In the genomic region with DNA sequence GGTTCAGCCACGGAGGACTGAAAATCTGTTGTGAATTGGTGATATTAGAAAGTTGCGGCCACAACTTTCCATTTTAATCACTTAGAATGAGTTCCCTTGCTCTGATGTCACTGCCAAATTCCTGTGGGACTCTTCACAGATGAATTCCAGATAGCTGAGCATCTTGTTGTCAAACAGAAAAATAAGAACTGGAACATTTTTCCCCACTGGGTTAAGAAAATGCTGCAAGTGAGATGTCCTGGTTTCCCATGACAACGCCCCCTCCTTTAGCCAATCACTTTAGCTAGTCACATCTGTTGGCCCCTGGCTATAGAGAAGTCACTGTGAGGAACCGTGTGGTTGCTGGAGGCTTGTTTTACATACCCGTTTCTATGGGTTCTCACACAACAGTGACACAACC, we compare ENCODE assay signal across 11 cellular contexts.
DNase-seq lines count a peak whose midpoint lies in the region; TF ChIP-seq lines count a peak whose summit lies in the region.
"Had no signal": no experiment of that assay in that cellular context is flagged by ENCODE, and none has a peak within 500 bp of the region (broad histone marks: within the 10 kb centered on the region; RNA-seq: fewer than 3 reads in every experiment).

No MANE protein-coding gene starts in this region.

- DNase-seq in GM23248 (peak; percentile 96), T1000 (lab: John Stamatoyannopoulos, UW) (peak; percentile 74), islet precursor cell (peak; percentile 60), thyroid gland (no peak), NCI-H1048 (lab: John Stamatoyannopoulos, UW) (no peak)
- no peak for DNase-seq in activated CD4-positive, alpha-beta T cell treated with anti-CD3 and anti-CD28 coated beads for 4 hours
- DNase-seq in activated CD4-positive, alpha-beta T cell treated with anti-CD3 and anti-CD28 coated beads, Interleukin-2, amount 10 ng/mL, durations not matched to agents 24 days and 14 days, result no peak
- DNase-seq: DMS 273 treated with DMSO at 0.1 percent for 48 hours; NCI-H1694; stimulated activated naive CD4-positive, alpha-beta T cell had no signal

- in situ Hi-C loops in GM23248 (cut with MboI), result no loop called here

- no peak for TF ChIP-seq POLR2A in thyroid gland (IDR thresholded peaks at IDR 0.05)

- H3K9ac ChIP-seq in BLaER1, result no peak overlapping the region
- peak overlapping the region; percentile 67 for H3K9ac ChIP-seq in GM23248

- no peaks in the 10 kb centered on the region for H3K27me3 Mint-ChIP-seq in activated CD4-positive, alpha-beta T cell treated with anti-CD3 and anti-CD28 coated beads, Interleukin-2, amount 10 ng/mL, durations not matched to agents 24 days and 14 days

- no peaks in the 10 kb centered on the region for H3K4me1 Mint-ChIP-seq in activated CD4-positive, alpha-beta T cell treated with anti-CD3 and anti-CD28 coated beads, Interleukin-2, amount 10 ng/mL, durations not matched to agents 24 days and 14 days

- intact Hi-C loops in thyroid gland (cut with DNase I), result no loop called here
- intact Hi-C loops in activated CD4-positive, alpha-beta T cell treated with anti-CD3 and anti-CD28 coated beads, Interleukin-2, amount 10 ng/mL, durations not matched to agents 24 days and 14 days (cut with micrococcal nuclease), result no loop called here

- H3K36me3 ChIP-seq in BLaER1, result 0 out of 2 replicates have a peak, but pooled peaks cover 11% of the 10 kb centered on the region
- no peaks in the 10 kb centered on the region for H3K36me3 ChIP-seq in GM23248 (ENCODE audit: low read depth)
- no peaks in the 10 kb centered on the region for H3K36me3 ChIP-seq in thyroid gland

- peak overlapping the region; percentile 53 for H3K4me2 ChIP-seq in BLaER1
- peak overlapping the region; percentile 31 for H3K4me2 ChIP-seq in GM23248 (ENCODE audit: unreplicated experiment)

- H4K20me1 ChIP-seq in BLaER1 (no peaks in the 10 kb centered on the region), GM23248 (ENCODE audit: insufficient read depth) (no peaks in the 10 kb centered on the region)

- H3K9me3 Mint-ChIP-seq in activated CD4-positive, alpha-beta T cell treated with anti-CD3 and anti-CD28 coated beads, Interleukin-2, amount 10 ng/mL, durations not matched to agents 24 days and 14 days, result no peaks in the 10 kb centered on the region

- 2 to 4% methylated on average over 5 of the region's 5 CpGs for WGBS in GM23248 (ENCODE audit: low coverage in 1 of 2, low lambda C conversion rate in 2 of 2, missing lambda C conversion rate in 2 of 2), 2 experiments
- WGBS in thyroid gland, 2 donors, result 72 to 77% methylated on average over 5 of the region's 5 CpGs

- TF ChIP-seq CTCF in thyroid gland (IDR thresholded peaks at IDR 0.05), result no peak

- no peak overlapping the region for H3K27ac Mint-ChIP-seq in activated CD4-positive, alpha-beta T cell treated with anti-CD3 and anti-CD28 coated beads, Interleukin-2, amount 10 ng/mL, durations not matched to agents 24 days and 14 days

- H3K4me1 ChIP-seq in BLaER1 (peaks cover 36% of the 10 kb centered on the region), GM23248 (ENCODE audit: insufficient read depth) (peaks cover 10% of the 10 kb centered on the region), thyroid gland (no peaks in the 10 kb centered on the region)

- H3K27ac ChIP-seq in BLaER1, result no peak overlapping the region
- H3K27ac ChIP-seq in GM23248, result peak overlapping the region; percentile 60
- H3K27ac ChIP-seq in thyroid gland, result no peak overlapping the region

- no peak overlapping the region for H3K4me3 ChIP-seq in BLaER1
- peak overlapping the region; percentile 28 for H3K4me3 ChIP-seq in GM23248
- no peak overlapping the region for H3K4me3 ChIP-seq in thyroid gland (replicated peaks in 1 of 3)

- H3K36me3 Mint-ChIP-seq in activated CD4-positive, alpha-beta T cell treated with anti-CD3 and anti-CD28 coated beads, Interleukin-2, amount 10 ng/mL, durations not matched to agents 24 days and 14 days (ENCODE audit: low read depth), result no peaks in the 10 kb centered on the region

- H3K9me3 ChIP-seq in BLaER1 (peaks cover 30% of the 10 kb centered on the region), GM23248 (ENCODE audit: low read depth) (no peaks in the 10 kb centered on the region), thyroid gland (no peaks in the 10 kb centered on the region)

- H3K4me3 Mint-ChIP-seq in activated CD4-positive, alpha-beta T cell treated with anti-CD3 and anti-CD28 coated beads, Interleukin-2, amount 10 ng/mL, durations not matched to agents 24 days and 14 days, result no peak overlapping the region

- H3K79me2 ChIP-seq in GM23248 (ENCODE audit: insufficient read depth), result no peaks in the 10 kb centered on the region

- H2AFZ ChIP-seq in GM23248, result no peak overlapping the region

- peaks cover 8% of the 10 kb centered on the region for H3F3A ChIP-seq in GM23248 (ENCODE audit: insufficient read depth)

- no peaks in the 10 kb centered on the region for H3K9me2 ChIP-seq in GM23248 (ENCODE audit: insufficient read depth)

- no peaks in the 10 kb centered on the region for H3K27me3 ChIP-seq in BLaER1
- 0 out of 2 replicates have a peak, but pooled peaks cover 6% of the 10 kb centered on the region for H3K27me3 ChIP-seq in GM23248 (replicated peaks; ENCODE audit: insufficient read depth)
- no peaks in the 10 kb centered on the region for H3K27me3 ChIP-seq in thyroid gland

Comparison
In these comparisons a context has a peak if more than half of its experiments do, and no peak if none do; other contexts are left out.
1. DNase-seq: peak in GM23248 (single experiment), T1000 (single experiment) and islet precursor cell (single experiment); none in activated CD4-positive, alpha-beta T cell treated with anti-CD3 and anti-CD28 coated beads for 4 hours (0 of 2), thyroid gland (0 of 2), activated CD4-positive, alpha-beta T cell treated with anti-CD3 and anti-CD28 coated beads, Interleukin-2, amount 10 ng/mL, durations not matched to agents 24 days and 14 days (single experiment) and NCI-H1048 (single experiment).